Comparison of ENCODE assay signal across 1 cellular context in genomic region chr2:240436626-240437180, GRCh38.
A peak's percentile ranks its signal among the peaks of the same experiment; 100 is the strongest.
TF ChIP-seq lines count a peak whose summit lies in the region.

No MANE protein-coding gene starts in this region.

TF ChIP-seq in K562, 482 proteins besides CTCF, POLR2A, EP300 and RAD21 (continued from another document):
- peak; percentile 15; the same call in 1 of the 2 replicates for TF ChIP-seq MGA (IDR thresholded peaks at IDR 0.05)
- no peak for TF ChIP-seq SRF (CRISPR knock-in tag; IDR thresholded peaks at IDR 0.05)
- TF ChIP-seq, protein P1, sequence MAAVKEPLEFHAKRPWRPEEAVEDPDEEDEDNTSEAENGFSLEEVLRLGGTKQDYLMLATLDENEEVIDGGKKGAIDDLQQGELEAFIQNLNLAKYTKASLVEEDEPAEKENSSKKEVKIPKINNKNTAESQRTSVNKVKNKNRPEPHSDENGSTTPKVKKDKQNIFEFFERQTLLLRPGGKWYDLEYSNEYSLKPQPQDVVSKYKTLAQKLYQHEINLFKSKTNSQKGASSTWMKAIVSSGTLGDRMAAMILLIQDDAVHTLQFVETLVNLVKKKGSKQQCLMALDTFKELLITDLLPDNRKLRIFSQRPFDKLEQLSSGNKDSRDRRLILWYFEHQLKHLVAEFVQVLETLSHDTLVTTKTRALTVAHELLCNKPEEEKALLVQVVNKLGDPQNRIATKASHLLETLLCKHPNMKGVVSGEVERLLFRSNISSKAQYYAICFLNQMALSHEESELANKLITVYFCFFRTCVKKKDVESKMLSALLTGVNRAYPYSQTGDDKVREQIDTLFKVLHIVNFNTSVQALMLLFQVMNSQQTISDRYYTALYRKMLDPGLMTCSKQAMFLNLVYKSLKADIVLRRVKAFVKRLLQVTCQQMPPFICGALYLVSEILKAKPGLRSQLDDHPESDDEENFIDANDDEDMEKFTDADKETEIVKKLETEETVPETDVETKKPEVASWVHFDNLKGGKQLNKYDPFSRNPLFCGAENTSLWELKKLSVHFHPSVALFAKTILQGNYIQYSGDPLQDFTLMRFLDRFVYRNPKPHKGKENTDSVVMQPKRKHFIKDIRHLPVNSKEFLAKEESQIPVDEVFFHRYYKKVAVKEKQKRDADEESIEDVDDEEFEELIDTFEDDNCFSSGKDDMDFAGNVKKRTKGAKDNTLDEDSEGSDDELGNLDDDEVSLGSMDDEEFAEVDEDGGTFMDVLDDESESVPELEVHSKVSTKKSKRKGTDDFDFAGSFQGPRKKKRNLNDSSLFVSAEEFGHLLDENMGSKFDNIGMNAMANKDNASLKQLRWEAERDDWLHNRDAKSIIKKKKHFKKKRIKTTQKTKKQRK (IDR thresholded peaks at IDR 0.05; ENCODE audit: borderline replicate concordance, low read depth, low read length), result no peak
